ENCODE assay signal across 8 cellular contexts in the genomic region with DNA sequence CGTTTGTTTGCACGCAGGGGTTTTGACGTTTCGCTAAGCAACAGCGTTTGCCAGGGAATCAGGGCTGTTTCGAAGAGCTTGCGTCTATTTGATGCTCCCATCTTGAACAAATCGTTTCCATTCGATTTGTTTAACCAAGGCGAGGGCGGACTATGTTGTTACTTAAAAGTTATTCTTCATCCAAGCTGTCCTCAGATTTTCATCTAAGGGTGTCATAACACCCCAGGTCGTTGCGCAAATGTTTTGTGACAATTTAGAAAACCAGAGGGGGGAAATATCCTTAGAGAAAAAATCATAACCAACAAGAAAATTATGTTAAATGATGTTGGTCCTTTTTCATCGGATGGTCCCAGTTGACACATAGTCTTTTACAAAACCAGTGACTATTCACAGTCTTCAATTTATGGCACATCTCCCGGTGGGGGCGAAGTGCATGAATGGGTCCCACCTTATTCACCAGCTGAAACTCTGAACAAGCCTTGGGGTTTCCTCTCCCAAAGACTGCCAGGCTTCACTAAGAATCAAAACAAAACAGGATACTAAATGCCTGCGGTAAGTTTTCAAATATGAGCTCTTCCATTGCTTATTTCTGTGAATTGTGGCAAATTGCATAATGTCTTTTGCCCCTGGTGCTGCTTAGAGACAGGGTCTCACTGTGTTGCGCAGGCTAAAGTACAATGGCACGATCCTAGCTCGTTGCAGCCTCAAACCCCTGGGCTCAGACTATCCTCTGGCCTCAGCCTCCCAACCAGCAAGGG.
DNase-seq lines count a peak whose midpoint lies in the region; ATAC-seq and TF ChIP-seq lines count a peak whose summit lies in the region.

No MANE protein-coding gene starts in this region.

- H3K4me1 ChIP-seq in BE2C = peaks cover 4% of the 10 kb centered on the region
- no peaks in the 10 kb centered on the region for H3K4me1 ChIP-seq in colonic mucosa
- H3K4me1 ChIP-seq in muscle layer of colon (ENCODE audit: insufficient read depth, low read length) = peaks cover 28% of the 10 kb centered on the region

- TF ChIP-seq CTCF in BE2C (IDR thresholded peaks at IDR 0.05; ENCODE audit: low read depth, low read length) (no peak), colonic mucosa (IDR thresholded peaks at IDR 0.05) (no peak)

- H3K9me3 ChIP-seq in BE2C (no peaks in the 10 kb centered on the region), colonic mucosa (no peaks in the 10 kb centered on the region), muscle layer of colon (ENCODE audit: low read length) (no peaks in the 10 kb centered on the region)

- DNase-seq in BE2C (no peak), M059J (ENCODE audit: low read depth) (peak; percentile 35), colonic mucosa (no peak)
- DNase-seq in stimulated activated CD4-positive, alpha-beta T cell treated with anti-CD3 and anti-CD28 coated beads, Interleukin-4, amount 100 ng/mL, for 1 hour = no peak
- no peak for DNase-seq in NK-92 treated with Interleukin-12 subunit alpha and Interleukin-12 subunit beta, amount 100 ng/mL, for 24 hours (lab: John Stamatoyannopoulos, UW)

- H3K36me3 ChIP-seq in BE2C (no peaks in the 10 kb centered on the region), colonic mucosa (no peaks in the 10 kb centered on the region), muscle layer of colon (ENCODE audit: insufficient read depth, low read length) (no peaks in the 10 kb centered on the region)

- peak overlapping the region; percentile 57 to 84 for H3K9ac ChIP-seq in colonic mucosa (ENCODE audit: low read depth in 2 of 2, low read length in 2 of 2)
- peak overlapping the region; percentile 83 for H3K9ac ChIP-seq in muscle layer of colon (ENCODE audit: low read length)

- H3K27ac ChIP-seq in colonic mucosa (peak overlapping the region; percentile 97), muscle layer of colon (ENCODE audit: low read depth, low read length) (peak overlapping the region; percentile 99)

- intact Hi-C loops in colonic mucosa (cut with DNase I) = loop anchor here (5.0 to 10.0 kb wide), 2 partner anchors 86 to 416 kb away; no protein-coding TSS in a partner anchor

- ATAC-seq in esophagus mucosa = no peak
- no peak for ATAC-seq in GM21825 (IDR thresholded peaks at IDR 0.05; ENCODE audit: unreplicated experiment)

- no peaks in the 10 kb centered on the region for H3K27me3 ChIP-seq in BE2C
- no peaks in the 10 kb centered on the region for H3K27me3 ChIP-seq in colonic mucosa
- no peaks in the 10 kb centered on the region for H3K27me3 ChIP-seq in muscle layer of colon (ENCODE audit: control insufficient read depth in 1 of 2, insufficient read depth in 2 of 2, low read length in 2 of 2)

- H3K4me3 ChIP-seq in BE2C (ENCODE audit: low read depth, low read length) = peak overlapping the region; percentile 82
- H3K4me3 ChIP-seq in colonic mucosa = peak overlapping the region; percentile 53
- H3K4me3 ChIP-seq in muscle layer of colon (ENCODE audit: low read depth in 1 of 2, low read length in 2 of 2) = peak overlapping the region; percentile 56 to 85
